In genomic region chr2:153106802-153107477, GRCh38 we compare ENCODE assay signal across 14 cellular contexts.
DNase-seq lines count a peak whose midpoint lies in the region; ATAC-seq and TF ChIP-seq lines count a peak whose summit lies in the region.
"Had no signal": no experiment of that assay in that cellular context is flagged by ENCODE, and none has a peak within 500 bp of the region (broad histone marks: within the 10 kb centered on the region; RNA-seq: fewer than 3 reads in every experiment).

No MANE protein-coding gene starts in this region.

- H3K36me3 ChIP-seq in BLaER1: no peaks in the 10 kb centered on the region
- H3K36me3 ChIP-seq: neural progenitor cell had no signal

- H3K9me3 ChIP-seq in BLaER1: no peaks in the 10 kb centered on the region

- ATAC-seq in GM18511 (IDR thresholded peaks at IDR 0.05; ENCODE audit: unreplicated experiment) (peak; percentile 74), HG02798 (IDR thresholded peaks at IDR 0.05; ENCODE audit: poor library complexity, unreplicated experiment) (peak; percentile 64), SK-N-SH treated with all-trans-retinoic acid at 6 μM for 48 hours (peak; percentile 54; the same call in 2 of the 3 replicates)

- no peak overlapping the region for H3K27ac ChIP-seq in BLaER1
- H3K27ac ChIP-seq: foreskin keratinocyte, neural progenitor cell, VCaP had no signal

- 0 out of 2 replicates have a peak, but pooled peaks cover 3% of the 10 kb centered on the region for H3K4me1 ChIP-seq in BLaER1
- H3K4me1 ChIP-seq: foreskin keratinocyte, neural progenitor cell had no signal

- H3K27me3 ChIP-seq in BLaER1: no peaks in the 10 kb centered on the region
- H3K27me3 ChIP-seq: foreskin keratinocyte, neural progenitor cell had no signal

- DNase-seq in cortex of kidney (lab: John Stamatoyannopoulos, UW): no peak
- no peak for DNase-seq in NCI-H1694 (lab: John Stamatoyannopoulos, UW)
- no peak for DNase-seq in NCI-H82 treated with DMSO at 0.1 percent for 48 hours (lab: John Stamatoyannopoulos, UW; ENCODE audit: unreplicated experiment)
- no peak for DNase-seq in RPMI8226
- DNase-seq: activated gamma-delta T cell treated with Interleukin-2 at 50 U/mL for 16 hours, KG1, NCI-H2107 had no signal

- H4K20me1 ChIP-seq in BLaER1: no peaks in the 10 kb centered on the region

- H3K4me2 ChIP-seq in BLaER1: peak overlapping the region; percentile 42
- H3K4me2 ChIP-seq: neural progenitor cell had no signal

- no peak overlapping the region for H3K9ac ChIP-seq in BLaER1
- H3K9ac ChIP-seq: neural progenitor cell had no signal

- H3K4me3 ChIP-seq in BLaER1: no peak overlapping the region
- H3K4me3 ChIP-seq: neural progenitor cell had no signal

TF ChIP-seq in SK-N-SH treated with all-trans-retinoic acid at 6 μM for 48 hours, 23 proteins besides CTCF, POLR2A, EP300 and RAD21:
- no peak for TF ChIP-seq OSR1 (CRISPR knock-in tag; IDR thresholded peaks at IDR 0.05)
